ENCODE assay signal across 14 cellular contexts in genomic region chr2:221549143-221549542, GRCh38. TPM values are rescaled to one million over a fixed set of nuclear protein-coding genes. Genes with fewer than 3 reads are reported as not detected.
DNase-seq lines count a peak whose midpoint lies in the region; ATAC-seq, FAIRE-seq and TF ChIP-seq lines count a peak whose summit lies in the region.
"Had no signal": no experiment of that assay in that cellular context is flagged by ENCODE, and none has a peak within 500 bp of the region (broad histone marks: within the 10 kb centered on the region; RNA-seq: fewer than 3 reads in every experiment).

No MANE protein-coding gene starts in this region.

- H3K4me2 ChIP-seq in GM12878 (ENCODE audit: control insufficient read depth, insufficient read depth), result no peak overlapping the region

- no peaks in the 10 kb centered on the region for H4K20me1 ChIP-seq in GM12878 (ENCODE audit: control insufficient read depth, insufficient read depth)

- SMC1A ChIA-PET in GM12878 (lab: Charles Lee; ENCODE audit: uncharacterized antibody, unreplicated experiment), result no interaction called here

- no peaks in the 10 kb centered on the region for H3K79me2 ChIP-seq in GM12878 (ENCODE audit: control insufficient read depth, insufficient read depth, low read length)

- RAD21 ChIA-PET in GM12878 (lab: Charles Lee; ENCODE audit: unreplicated experiment), result no interaction called here

- DNase-seq in GM12878 (ENCODE audit: low read depth, low spot score) (no peak), frontal cortex (ENCODE audit: low spot score in 2 of 2) (no peak), SKM-1 treated with dmso at 0.1 percent for 144 hours (lab: John Stamatoyannopoulos, UW; ENCODE audit: unreplicated experiment) (no peak), DMS79 treated with DMSO at 0.1 percent for 48 hours (lab: John Stamatoyannopoulos, UW) (no peak)
- no peak for DNase-seq in activated CD4-positive, alpha-beta T cell treated with anti-CD3 and anti-CD28 coated beads, Interleukin-2, amount 50 U/mL, for 1 hour
- DNase-seq: CD8-positive, alpha-beta memory T cell; erythroblast; kidney; NCI-H2107; occipital lobe had no signal

- in situ Hi-C loops in GM12878 (cut with MboI), result no loop called here

- POLR2A ChIA-PET in GM12878 (lab: Charles Lee), result no interaction called here

- ATAC-seq in GM18511 (IDR thresholded peaks at IDR 0.05; ENCODE audit: unreplicated experiment) (peak; percentile 76), GM21447 (IDR thresholded peaks at IDR 0.05; ENCODE audit: unreplicated experiment) (peak; percentile 82), HG03097 (IDR thresholded peaks at IDR 0.05; ENCODE audit: low FRiP score, unreplicated experiment) (peak; percentile 75), GM12878 (peak; percentile 86)

- H2AFZ ChIP-seq in GM12878 (ENCODE audit: control insufficient read depth, low read depth, low read length), result no peak overlapping the region

- no peaks in the 10 kb centered on the region; the same call in 1 of the 2 replicates for H3K4me1 ChIP-seq in GM12878 (ENCODE audit: control insufficient read depth, insufficient read depth, low read length)

- TF ChIP-seq CTCF in GM12878 (IDR thresholded peaks at IDR 0.05 in 2 of 3, conservative IDR thresholded peaks at IDR 0.05 in 1 of 3; ENCODE audit: control insufficient read depth in 2 of 3, extremely low read depth in 1 of 3, insufficient read depth in 1 of 3, low read depth in 3 of 3, low read length in 3 of 3), result no peak

- TF ChIP-seq POLR2A in GM12878 (IDR thresholded peaks at IDR 0.05; ENCODE audit: low read depth, low read length), result no peak

- no peak overlapping the region for H3K27ac ChIP-seq in GM12878 (ENCODE audit: control insufficient read depth, insufficient read depth)
- H3K27ac ChIP-seq: ascending aorta had no signal

- FAIRE-seq in GM12878 (lab: Jason Lieb, UNC) (no peak), frontal cortex (lab: Jason Lieb, UNC) (no peak)
- FAIRE-seq: kidney had no signal

- BruUV-seq in GM12878 (replicated peaks; lab: Mats Ljungman, UMichigan), result no TSS peak

- no peak for TF ChIP-seq RAD21 in GM12878 (IDR thresholded peaks at IDR 0.05; ENCODE audit: insufficient read depth, low read depth, low read length)

- CTCF ChIA-PET in GM12878 (lab: Yijun Ruan, JAX), result no interaction called here

- no peak overlapping the region for H3K4me3 ChIP-seq in GM12878
- H3K4me3 ChIP-seq: ascending aorta had no signal

- no peak for TF ChIP-seq EP300 in GM12878 (IDR thresholded peaks at IDR 0.05; ENCODE audit: borderline replicate concordance in 1 of 2, control insufficient read depth in 1 of 2, low read depth in 2 of 2, low read length in 2 of 2)

- H3K9ac ChIP-seq in GM12878 (ENCODE audit: control insufficient read depth, insufficient read depth, low read length), result no peak overlapping the region

- no peaks in the 10 kb centered on the region for H3K36me3 ChIP-seq in GM12878 (ENCODE audit: control insufficient read depth in 2 of 2, insufficient read depth in 2 of 2, low read length in 1 of 2)
- H3K36me3 ChIP-seq: ascending aorta had no signal

- H3K27me3 ChIP-seq in GM12878 (replicated peaks in 1 of 2; ENCODE audit: control insufficient read depth in 2 of 2, insufficient read depth in 2 of 2, low read length in 1 of 2), result no peaks in the 10 kb centered on the region
- H3K27me3 ChIP-seq: ascending aorta had no signal

- intact Hi-C loops in GM12878 (cut with micrococcal nuclease; ENCODE audit: unreplicated experiment), result no loop called here

- H3K9me3 ChIP-seq in GM12878 (replicated peaks; ENCODE audit: control insufficient read depth, insufficient read depth, low read length), result no peaks in the 10 kb centered on the region
- H3K9me3 ChIP-seq: ascending aorta had no signal

TF ChIP-seq in GM12878, 131 proteins besides CTCF, POLR2A, EP300 and RAD21:
- TF ChIP-seq SMAD1 (IDR thresholded peaks at IDR 0.05; ENCODE audit: low read depth, partially characterized antibody) (no peak), PAX8 (IDR thresholded peaks at IDR 0.05) (no peak), CHD1 (IDR thresholded peaks at IDR 0.05; ENCODE audit: low read depth, low read length) (no peak), ESRRA (IDR thresholded peaks at IDR 0.05; ENCODE audit: low read length) (no peak), PKNOX1 (IDR thresholded peaks at IDR 0.05) (no peak), NR2F1 (conservative IDR thresholded peaks at IDR 0.05) (no peak), CHD4 (IDR thresholded peaks at IDR 0.05) (no peak), DPF2 (IDR thresholded peaks at IDR 0.05) (no peak), EZH2 (IDR thresholded peaks at IDR 0.05; ENCODE audit: borderline replicate concordance, control insufficient read depth, low read depth, low read length) (no peak), GATAD2B (conservative IDR thresholded peaks at IDR 0.05; ENCODE audit: low read depth) (no peak), SREBF1 (IDR thresholded peaks at IDR 0.05; ENCODE audit: low read length) (no peak), ATF7 (IDR thresholded peaks at IDR 0.05; ENCODE audit: low read depth) (no peak), HDGF (IDR thresholded peaks at IDR 0.05) (no peak), NR2C2 (IDR thresholded peaks at IDR 0.05; ENCODE audit: borderline replicate concordance, control insufficient read depth, insufficient read length, low read depth) (no peak), CEBPZ (IDR thresholded peaks at IDR 0.05; ENCODE audit: low read depth, low read length) (no peak)
TF ChIP-seq in GM12878: peak in this region for 0.

RNA-seq across cellular contexts. Expression of gene EPHA4, which starts 23.0 kb away (rescaled TPM):
- 0.93 and 1.0 TPM in 2 replicates for total RNA-seq in GM12878 (2013; cell fraction: nucleolus; rRNA removed)
- total RNA-seq in GM12878 (2014; rRNA removed), result 0.11 and 0.23 TPM in 2 replicates
- total RNA-seq in GM12878 (2014; rRNA removed; fragmentation: Illumina TruSeq; extraction: Trizol), result 0.23 and 0.67 TPM in 2 replicates
- 0.33 and 0.35 TPM in 2 replicates for total RNA-seq in GM12878 (2021)
- polyA plus RNA-seq in GM12878 (2011; ENCODE audit: low read depth), result 0.24 TPM
- polyA plus RNA-seq in GM12878 (2011; rRNA removed), result 1.1 and 1.5 TPM in 2 replicates
- 1.3 and 1.6 TPM in 2 replicates for polyA plus RNA-seq in GM12878 (2011; cell fraction: cytosol; rRNA removed)
- 1.1 and 1.5 TPM in 2 replicates for polyA plus RNA-seq in GM12878 (2011; cell fraction: nucleus; rRNA removed)
- polyA plus RNA-seq in GM12878 (2012), result 0.35 and 0.42 TPM in 2 replicates
- polyA plus RNA-seq in GM12878 (2014; fragmentation: Illumina TruSeq; extraction: Trizol), result 0.50 TPM in 1 of 2 replicates, not detected in the other
- under 1 TPM in 1 of 2 experiments, not detected in 1; 0.16 TPM for polyA plus RNA-seq in GM12878 (2014; fragmentation: Nextera tagmentation; extraction: Ambion mirVana)
- polyA plus RNA-seq in GM12878 (2014; rRNA removed), result 0.06 and 0.14 TPM in 2 replicates
- under 1 TPM; 0.08 to 0.74 TPM for polyA plus RNA-seq in GM12878 (2016; fragmentation: Nextera tagmentation; extraction: Ambion mirVana)
- 1.4 and 2.3 TPM in 2 replicates for polyA minus RNA-seq in GM12878 (2011; rRNA and poly(A)+ RNA removed)
- polyA minus RNA-seq in GM12878 (2011; cell fraction: cytosol; rRNA and poly(A)+ RNA removed), result 0.94 and 1.8 TPM in 2 replicates
- 2.3 and 4.2 TPM in 2 replicates for polyA minus RNA-seq in GM12878 (2011; cell fraction: nucleus; rRNA and poly(A)+ RNA removed)
- total RNA-seq in frontal cortex, result 158 TPM

Comparison
In these comparisons a context has a peak if more than half of its experiments do, and no peak if none do; other contexts are left out.
1. RNA of gene EPHA4, which starts 23.0 kb away (total RNA-seq): 158 TPM in frontal cortex (single experiment); 0.11 to 1.0 TPM in GM12878; every median in the first group is over 10 times any median in the second.
2. Peak in every context shown above with its lines, with median percentiles within 50 percentile points of each other: ATAC-seq.